In genomic region chr22:37601540-37602442, GRCh38 we compare ENCODE assay signal across 8 cellular contexts. TPM values are rescaled to one million over a fixed set of nuclear protein-coding genes. Genes with fewer than 3 reads are reported as not detected.
DNase-seq lines count a peak whose midpoint lies in the region; ATAC-seq and TF ChIP-seq lines count a peak whose summit lies in the region.
"Had no signal": no experiment of that assay in that cellular context is flagged by ENCODE, and none has a peak within 500 bp of the region (broad histone marks: within the 10 kb centered on the region; RNA-seq: fewer than 3 reads in every experiment).

No MANE protein-coding gene starts in this region.

- no peak for TF ChIP-seq CTCF in endothelial cell (IDR thresholded peaks at IDR 0.05; ENCODE audit: unreplicated experiment)
- TF ChIP-seq CTCF in vagina (IDR thresholded peaks at IDR 0.05), result no peak

- no peak for ATAC-seq in GM18861 (IDR thresholded peaks at IDR 0.05; ENCODE audit: unreplicated experiment)

- peak; percentile 58 for DNase-seq in HT1080 (ENCODE audit: low read depth)
- DNase-seq in NCI-H69 (lab: John Stamatoyannopoulos, UW), result peak; percentile 80
- no peak for DNase-seq in endothelial cell (ENCODE audit: low spot score)
- DNase-seq in retina, result peak; percentile 18
- no peak for DNase-seq in vagina (ENCODE audit: extremely low spot score in 2 of 2)
- DNase-seq in NCI-H1930 (lab: John Stamatoyannopoulos, UW), result no peak
- DNase-seq: uterus had no signal

- no peak overlapping the region for H3K27ac Mint-ChIP-seq in endothelial cell (ENCODE audit: unreplicated experiment)

- peak overlapping the region; percentile 56 for H3K4me3 Mint-ChIP-seq in endothelial cell (ENCODE audit: unreplicated experiment)

- H3K36me3 ChIP-seq in vagina, result no peaks in the 10 kb centered on the region
- H3K36me3 ChIP-seq: uterus had no signal

- H3K36me3 Mint-ChIP-seq in endothelial cell (ENCODE audit: low read depth, unreplicated experiment), result no peaks in the 10 kb centered on the region

- H3K4me1 Mint-ChIP-seq in endothelial cell (ENCODE audit: unreplicated experiment), result peaks cover 7% of the 10 kb centered on the region

- no peak for TF ChIP-seq POLR2A in vagina (IDR thresholded peaks at IDR 0.05)

- no peak overlapping the region for H3K27ac ChIP-seq in vagina
- H3K27ac ChIP-seq: uterus had no signal

- H3K27me3 Mint-ChIP-seq in endothelial cell (ENCODE audit: unreplicated experiment), result no peaks in the 10 kb centered on the region

- H3K4me1 ChIP-seq in vagina, result peaks cover 9% of the 10 kb centered on the region
- H3K4me1 ChIP-seq: uterus had no signal

- no peaks in the 10 kb centered on the region for H3K27me3 ChIP-seq in vagina
- H3K27me3 ChIP-seq: uterus had no signal

- H3K9me3 Mint-ChIP-seq in endothelial cell (ENCODE audit: unreplicated experiment), result no peaks in the 10 kb centered on the region

- intact Hi-C loops in vagina (cut with DNase I), result no loop called here

- no peak overlapping the region for H3K4me3 ChIP-seq in vagina
- H3K4me3 ChIP-seq: uterus had no signal

- H3K9me3 ChIP-seq in vagina, result no peaks in the 10 kb centered on the region
- H3K9me3 ChIP-seq: uterus had no signal

RNA-seq across cellular contexts. Expression of gene GGA1, which starts 6.8 kb away (rescaled TPM):
- total RNA-seq in HT1080 (2014; rRNA removed; shearing (Covaris generic)), result 34.0 and 35.1 TPM in 2 replicates
- 34.5 and 34.6 TPM in 2 replicates for polyA plus RNA-seq in HT1080 (2015; cell fraction: cytosol; rRNA removed)
- 145 and 177 TPM in 2 replicates for polyA plus RNA-seq in HT1080 (2015; cell fraction: nucleus; rRNA removed)
- total RNA-seq in endothelial cell (ENCODE audit: unreplicated experiment) (63.6 TPM), vagina (45.7 TPM)

RNA-seq across cellular contexts. Expression of gene LGALS2, which starts 21.9 kb away (rescaled TPM):
- total RNA-seq in HT1080 (2014; rRNA removed; shearing (Covaris generic)), result not detected in 2 replicates
- polyA plus RNA-seq in HT1080 (2015; cell fraction: cytosol; rRNA removed), result not detected in 2 replicates
- polyA plus RNA-seq in HT1080 (2015; cell fraction: nucleus; rRNA removed), result not detected in 2 replicates
- total RNA-seq in endothelial cell (ENCODE audit: unreplicated experiment) (not detected), vagina (not detected)
- total RNA-seq: uterus had no signal

RNA-seq across cellular contexts. Expression of gene SH3BP1, which starts 37.7 kb away (rescaled TPM):
- total RNA-seq in HT1080 (2014; rRNA removed; shearing (Covaris generic)), result 7.8 and 14.2 TPM in 2 replicates
- polyA plus RNA-seq in HT1080 (2015; cell fraction: cytosol; rRNA removed), result 9.6 and 10.1 TPM in 2 replicates
- polyA plus RNA-seq in HT1080 (2015; cell fraction: nucleus; rRNA removed), result 17.0 and 23.1 TPM in 2 replicates
- total RNA-seq in endothelial cell (ENCODE audit: unreplicated experiment), result 11.6 TPM
- 34.1 TPM for total RNA-seq in vagina

RNA-seq across cellular contexts. Expression of gene CDC42EP1, which starts 41.5 kb away (rescaled TPM):
- total RNA-seq in HT1080 (2014; rRNA removed; shearing (Covaris generic)), result 67.3 and 95.3 TPM in 2 replicates
- polyA plus RNA-seq in HT1080 (2015; cell fraction: cytosol; rRNA removed), result 104 and 115 TPM in 2 replicates
- 38.1 and 39.0 TPM in 2 replicates for polyA plus RNA-seq in HT1080 (2015; cell fraction: nucleus; rRNA removed)
- total RNA-seq in endothelial cell (ENCODE audit: unreplicated experiment), result 51.2 TPM
- total RNA-seq in vagina, result 46.2 TPM

RNA-seq across cellular contexts. Expression of gene PDXP, which starts 56.7 kb away (rescaled TPM):
- 44.5 and 52.0 TPM in 2 replicates for total RNA-seq in HT1080 (2014; rRNA removed; shearing (Covaris generic))
- polyA plus RNA-seq in HT1080 (2015; cell fraction: cytosol; rRNA removed), result 22.4 and 29.3 TPM in 2 replicates
- polyA plus RNA-seq in HT1080 (2015; cell fraction: nucleus; rRNA removed), result 9.8 and 11.9 TPM in 2 replicates
- 13.4 TPM for total RNA-seq in endothelial cell (ENCODE audit: unreplicated experiment)
- 6.4 TPM for total RNA-seq in vagina

Comparison
In these comparisons a context has a peak if more than half of its experiments do, and no peak if none do; other contexts are left out.
1. DNase-seq: peak in HT1080 (single experiment), NCI-H69 (single experiment) and retina (single experiment); none in endothelial cell (single experiment), vagina (0 of 2) and NCI-H1930 (0 of 2).